ENCODE assay signal across 8 cellular contexts in the genomic region with DNA sequence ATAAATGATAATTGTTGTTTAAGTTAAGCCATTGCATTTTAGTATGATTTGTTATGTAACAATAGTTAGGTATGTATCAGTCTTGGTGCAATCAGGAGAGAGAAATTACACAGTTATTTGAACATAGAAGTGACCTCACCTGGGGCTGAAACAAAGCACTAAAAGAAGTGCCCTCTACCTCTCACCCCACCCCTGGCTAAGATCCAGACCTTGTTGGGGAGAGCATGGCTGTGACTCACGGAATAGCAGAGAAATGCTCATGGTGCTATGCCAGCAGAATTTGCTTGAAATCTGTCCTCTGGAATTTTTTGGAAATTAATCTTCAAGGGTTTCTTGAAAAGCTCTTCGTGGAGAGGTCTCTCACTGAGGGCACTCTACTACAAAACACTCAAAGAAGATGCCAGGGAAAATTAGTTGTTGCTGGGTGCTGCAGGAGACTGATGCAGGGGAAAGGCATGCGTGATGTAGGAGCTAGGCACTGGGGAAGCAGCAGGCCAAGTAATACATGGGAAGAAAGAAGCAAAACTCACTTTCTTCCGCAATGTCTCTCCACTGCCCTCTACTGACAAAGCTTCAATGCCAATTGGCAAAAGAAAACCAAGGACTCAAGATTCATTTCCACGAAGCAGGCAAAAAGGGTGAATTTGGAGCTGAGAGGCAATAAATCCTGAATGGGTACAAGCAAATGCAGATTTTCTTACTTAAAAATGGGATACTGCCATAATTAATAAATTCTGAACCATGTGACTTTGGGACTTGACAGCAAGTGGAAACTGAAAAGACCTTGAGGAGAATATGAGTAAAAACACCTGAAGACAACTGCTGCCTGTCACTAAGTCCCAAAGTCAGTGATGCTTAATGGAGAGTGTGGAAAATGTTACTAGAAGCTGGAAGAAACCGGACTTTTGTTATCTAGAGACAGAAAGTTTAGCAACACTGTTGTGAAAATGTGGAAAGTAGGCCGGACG.
DNase-seq lines count a peak whose midpoint lies in the region; ATAC-seq, FAIRE-seq and TF ChIP-seq lines count a peak whose summit lies in the region.

No MANE protein-coding gene starts in this region.

- peak; percentile 47 for DNase-seq in DMS53 (lab: John Stamatoyannopoulos, UW)
- DNase-seq in DMS53 treated with DMSO at 0.1 percent for 48 hours (lab: John Stamatoyannopoulos, UW; ENCODE audit: unreplicated experiment), result no peak
- no peak for DNase-seq in LNCaP clone FGC (ENCODE audit: low read depth)
- peak; percentile 16 for DNase-seq in amniotic stem cell (lab: John Stamatoyannopoulos, UW)
- DNase-seq in lung microvascular endothelial cell (ENCODE audit: low read depth in 2 of 2), result peak; percentile 57 to 66
- no peak for DNase-seq in caudate nucleus (lab: John Stamatoyannopoulos, UW)
- DNase-seq in frontal cortex (ENCODE audit: low spot score in 2 of 2), result no peak

- no peak for ATAC-seq in HG03025 (IDR thresholded peaks at IDR 0.05; ENCODE audit: low FRiP score, unreplicated experiment)

- H3K4me3 ChIP-seq in LNCaP clone FGC (ENCODE audit: low read depth, low read length), result no peak overlapping the region

- H3K27ac ChIP-seq in caudate nucleus (ENCODE audit: low read depth, low read length), result no peak overlapping the region

- peak; percentile 86 for TF ChIP-seq CTCF in LNCaP clone FGC (IDR thresholded peaks at IDR 0.05; ENCODE audit: control insufficient read depth, extremely low read depth, insufficient read depth)

- no peak for FAIRE-seq in frontal cortex (lab: Jason Lieb, UNC)

Comparison
In these comparisons a context has a peak if more than half of its experiments do, and no peak if none do; other contexts are left out.
1. DNase-seq: peak in DMS53 (single experiment), amniotic stem cell (single experiment) and lung microvascular endothelial cell (2 of 2); none in DMS53 treated with DMSO at 0.1 percent for 48 hours (single experiment), LNCaP clone FGC (single experiment), caudate nucleus (0 of 61) and frontal cortex (0 of 2).